Comparison of ENCODE assay signal across 30 cellular contexts in the genomic region with DNA sequence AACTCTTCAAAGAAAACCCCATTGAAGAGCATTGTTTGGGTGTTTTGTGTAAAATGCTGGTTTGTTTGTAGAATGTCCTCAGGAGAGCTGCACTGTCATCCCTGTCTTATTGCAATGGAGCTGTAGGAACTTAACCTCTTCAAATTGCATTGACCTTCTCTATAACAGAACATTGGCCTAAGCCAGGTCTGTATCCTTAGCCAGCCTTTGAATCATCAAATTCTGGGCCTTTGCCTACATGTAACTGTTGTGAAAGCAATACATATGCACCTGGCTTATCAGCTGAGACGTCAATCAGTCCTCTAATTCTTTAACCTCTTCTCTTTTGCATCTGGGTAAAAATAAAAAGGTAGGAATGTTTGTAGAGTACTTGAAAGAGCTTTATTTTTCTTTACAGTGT.
"Had no signal": no experiment of that assay in that cellular context is flagged by ENCODE, and none has a peak within 500 bp of the region (broad histone marks: within the 10 kb centered on the region; RNA-seq: fewer than 3 reads in every experiment).

No MANE protein-coding gene starts in this region.

- H3K79me2 ChIP-seq: hepatocyte had no signal

- H3K4me1 Mint-ChIP-seq: activated B cell treated with CpG ODN at 0.5 μM for 24 hours; activated naive CD4-positive, alpha-beta T cell treated with anti-CD3 and anti-CD28 coated beads, Interleukin-2, amount 50 U/mL, for 24 hours; activated naive CD8-positive, alpha-beta T cell treated with anti-CD3 and anti-CD28 coated beads, Interleukin-2, amount 10 ng/mL, durations not matched to agents 7 days and 5 days; central memory CD8-positive, alpha-beta T cell; T-helper 17 cell had no signal

- ATAC-seq: activated CD4-positive, CD25-positive, alpha-beta regulatory T cell treated with anti-CD3 and anti-CD28 coated beads, Interleukin-2, amount 50 U/mL, for 24 hours; activated CD8-positive, alpha-beta T cell treated with anti-CD3 and anti-CD28 coated beads for 36 hours; esophagus mucosa; foreskin keratinocyte; gastroesophageal sphincter; T-helper 17 cell had no signal

- H3K4me2 ChIP-seq: hepatocyte had no signal

- H3K27me3 ChIP-seq: brain microvascular endothelial cell, dorsolateral prefrontal cortex, foreskin keratinocyte, gastroesophageal sphincter, heart right ventricle, hepatocyte had no signal

- DNase-seq: activated B cell treated with CpG ODN at 0.5 μM for 24 hours; activated CD4-positive, alpha-beta T cell treated with anti-CD3 and anti-CD28 coated beads for 48 hours; activated CD4-positive, alpha-beta T cell treated with anti-CD3 and anti-CD28 coated beads, Interleukin-2, amount 50 U/mL, for 1 hour; activated CD4-positive, alpha-beta T cell treated with anti-CD3 and anti-CD28 coated beads, Interleukin-2, amount 50 U/mL, for 48 hours; activated CD8-positive, alpha-beta memory T cell treated with anti-CD3 and anti-CD28 coated beads for 24 hours; activated CD8-positive, alpha-beta T cell treated with anti-CD3 and anti-CD28 coated beads for 36 hours; activated effector memory CD4-positive, alpha-beta T cell treated with anti-CD3 and anti-CD28 coated beads, Interleukin-2, amount 50 U/mL, for 16 hours; activated naive CD4-positive, alpha-beta T cell treated with anti-CD3 and anti-CD28 coated beads for 36 hours; activated naive CD8-positive, alpha-beta T cell treated with anti-CD3 and anti-CD28 coated beads, Interleukin-2, amount 10 ng/mL, durations not matched to agents 7 days and 5 days; activated T-cell treated with anti-CD3 and anti-CD28 coated beads, Interleukin-2, amount 50 U/mL, for 48 hours; brain microvascular endothelial cell; dorsolateral prefrontal cortex; effector memory CD4-positive, alpha-beta T cell; endodermal cell; foreskin keratinocyte; heart right ventricle; T-helper 17 cell; T1000; WERI-Rb-1 had no signal

- H3K9me3 Mint-ChIP-seq: activated B cell treated with CpG ODN at 0.5 μM for 24 hours; activated CD8-positive, alpha-beta T cell treated with anti-CD3 and anti-CD28 coated beads for 36 hours; activated naive CD4-positive, alpha-beta T cell treated with anti-CD3 and anti-CD28 coated beads for 36 hours; activated naive CD8-positive, alpha-beta T cell treated with anti-CD3 and anti-CD28 coated beads, Interleukin-2, amount 10 ng/mL, durations not matched to agents 7 days and 5 days; activated T-helper 1 cell treated with anti-CD3 and anti-CD28 coated beads, Interleukin-12 subunit alpha, Interleukin-12 subunit beta, Interleukin-2, Interleukin-4 antibody, amounts not matched to agents 30 ng/mL and 10 ng/mL and 1 ng/mL, durations not matched to agents 14 hours and 24 hours and 36 hours; activated T-helper 2 cell treated with anti-CD3 and anti-CD28 coated beads, Interferon-gamma antibody, Interleukin-2, Interleukin-4, amounts not matched to agents 10 μg/mL and 5 μg/mL and 100 μg/mL, durations not matched to agents 14 hours and 24 hours and 36 hours; central memory CD8-positive, alpha-beta T cell; dendritic cell treated with granulocyte-macrophage colony-stimulating factor and Interleukin-4, amounts not matched to agents 40 ng/mL and 50 ng/mL, for 4 days; T-helper 2 cell treated with Interferon-gamma antibody and Interleukin-4, amounts not matched to agents 5 μg/mL and 100 μg/mL, for 36 hours had no signal

- H3K4me3 ChIP-seq: coronary artery, dorsolateral prefrontal cortex, gastroesophageal sphincter, heart right ventricle, hepatocyte had no signal

- H3K4me3 Mint-ChIP-seq: activated B cell treated with CpG ODN at 0.5 μM for 24 hours; activated CD8-positive, alpha-beta T cell treated with anti-CD3 and anti-CD28 coated beads for 36 hours; activated naive CD4-positive, alpha-beta T cell treated with anti-CD3 and anti-CD28 coated beads for 36 hours; activated naive CD4-positive, alpha-beta T cell treated with anti-CD3 and anti-CD28 coated beads, Interleukin-2, amount 50 U/mL, for 24 hours; activated naive CD8-positive, alpha-beta T cell treated with anti-CD3 and anti-CD28 coated beads, Interleukin-2, amount 10 ng/mL, durations not matched to agents 7 days and 5 days; activated T-helper 1 cell treated with anti-CD3 and anti-CD28 coated beads, Interleukin-12 subunit alpha, Interleukin-12 subunit beta, Interleukin-2, Interleukin-4 antibody, amounts not matched to agents 30 ng/mL and 10 ng/mL and 1 ng/mL, durations not matched to agents 14 hours and 24 hours and 36 hours; central memory CD8-positive, alpha-beta T cell; dendritic cell treated with granulocyte-macrophage colony-stimulating factor and Interleukin-4, amounts not matched to agents 40 ng/mL and 50 ng/mL, for 4 days; endodermal cell; T-helper 17 cell; T-helper 2 cell treated with Interferon-gamma antibody and Interleukin-4, amounts not matched to agents 5 μg/mL and 100 μg/mL, for 36 hours had no signal

- H3K4me1 ChIP-seq: foreskin keratinocyte had no signal

- H3K9me3 ChIP-seq: gastroesophageal sphincter had no signal

- H3K27me3 Mint-ChIP-seq: activated B cell treated with CpG ODN at 0.5 μM for 24 hours; activated CD8-positive, alpha-beta T cell treated with anti-CD3 and anti-CD28 coated beads for 36 hours; activated naive CD4-positive, alpha-beta T cell treated with anti-CD3 and anti-CD28 coated beads, Interleukin-2, amount 50 U/mL, for 24 hours; activated naive CD8-positive, alpha-beta T cell treated with anti-CD3 and anti-CD28 coated beads, Interleukin-2, amount 10 ng/mL, durations not matched to agents 7 days and 5 days; central memory CD8-positive, alpha-beta T cell; dendritic cell treated with granulocyte-macrophage colony-stimulating factor and Interleukin-4, amounts not matched to agents 40 ng/mL and 50 ng/mL, for 4 days; T-helper 17 cell had no signal

- H3K36me3 Mint-ChIP-seq: activated naive CD4-positive, alpha-beta T cell treated with anti-CD3 and anti-CD28 coated beads, Interleukin-2, amount 50 U/mL, for 24 hours; activated naive CD8-positive, alpha-beta T cell treated with anti-CD3 and anti-CD28 coated beads, Interleukin-2, amount 10 ng/mL, durations not matched to agents 7 days and 5 days had no signal

- H3K27ac ChIP-seq: brain microvascular endothelial cell, coronary artery, dorsolateral prefrontal cortex, foreskin keratinocyte, gastroesophageal sphincter, heart right ventricle, hepatocyte, WERI-Rb-1 had no signal

- H3K36me3 ChIP-seq: brain microvascular endothelial cell, gastroesophageal sphincter, heart right ventricle, WERI-Rb-1 had no signal

- H2AFZ ChIP-seq: hepatocyte had no signal

- H3K27ac Mint-ChIP-seq: activated B cell treated with CpG ODN at 0.5 μM for 24 hours; activated CD8-positive, alpha-beta T cell treated with anti-CD3 and anti-CD28 coated beads for 36 hours; activated naive CD4-positive, alpha-beta T cell treated with anti-CD3 and anti-CD28 coated beads for 36 hours; activated naive CD4-positive, alpha-beta T cell treated with anti-CD3 and anti-CD28 coated beads, Interleukin-2, amount 50 U/mL, for 24 hours; activated naive CD8-positive, alpha-beta T cell treated with anti-CD3 and anti-CD28 coated beads, Interleukin-2, amount 10 ng/mL, durations not matched to agents 7 days and 5 days; activated T-helper 1 cell treated with anti-CD3 and anti-CD28 coated beads, Interleukin-12 subunit alpha, Interleukin-12 subunit beta, Interleukin-2, Interleukin-4 antibody, amounts not matched to agents 30 ng/mL and 10 ng/mL and 1 ng/mL, durations not matched to agents 14 hours and 24 hours and 36 hours; activated T-helper 2 cell treated with anti-CD3 and anti-CD28 coated beads, Interferon-gamma antibody, Interleukin-2, Interleukin-4, amounts not matched to agents 10 μg/mL and 5 μg/mL and 100 μg/mL, durations not matched to agents 14 hours and 24 hours and 36 hours; dendritic cell treated with granulocyte-macrophage colony-stimulating factor and Interleukin-4, amounts not matched to agents 40 ng/mL and 50 ng/mL, for 4 days; endodermal cell; T-helper 17 cell; T-helper 2 cell treated with Interferon-gamma antibody and Interleukin-4, amounts not matched to agents 5 μg/mL and 100 μg/mL, for 36 hours had no signal
